13 cellular contexts compared by ENCODE assay signal in genomic region chr6:22877946-22878705, GRCh38.
DNase-seq lines count a peak whose midpoint lies in the region; ATAC-seq and TF ChIP-seq lines count a peak whose summit lies in the region.
"Had no signal": no experiment of that assay in that cellular context is flagged by ENCODE, and none has a peak within 500 bp of the region (broad histone marks: within the 10 kb centered on the region; RNA-seq: fewer than 3 reads in every experiment).

No MANE protein-coding gene starts in this region.

- no peaks in the 10 kb centered on the region for H3K4me1 Mint-ChIP-seq in activated CD4-positive, alpha-beta T cell treated with anti-CD3 and anti-CD28 coated beads for 36 hours
- H3K4me1 Mint-ChIP-seq: stimulated activated effector memory CD8-positive, alpha-beta T cell treated with anti-CD3 and anti-CD28 coated beads, Interleukin-12 subunit alpha, Interleukin-12 subunit beta, amount 100 ng/mL, for 72 hours had no signal

- POLR2A ChIA-PET in activated CD4-positive, alpha-beta T cell treated with anti-CD3 and anti-CD28 coated beads for 36 hours (lab: Charles Lee) = no interaction called here

- H3K36me3 Mint-ChIP-seq in activated CD4-positive, alpha-beta T cell treated with anti-CD3 and anti-CD28 coated beads for 36 hours (ENCODE audit: low read depth) = no peaks in the 10 kb centered on the region
- H3K36me3 Mint-ChIP-seq: stimulated activated effector memory CD8-positive, alpha-beta T cell treated with anti-CD3 and anti-CD28 coated beads, Interleukin-12 subunit alpha, Interleukin-12 subunit beta, amount 100 ng/mL, for 72 hours had no signal

- ATAC-seq in activated CD4-positive, alpha-beta T cell treated with anti-CD3 and anti-CD28 coated beads for 36 hours = no peak
- ATAC-seq in GM18505 (IDR thresholded peaks at IDR 0.05; ENCODE audit: unreplicated experiment) = no peak
- ATAC-seq in HG03521 (IDR thresholded peaks at IDR 0.05; ENCODE audit: unreplicated experiment) = no peak
- ATAC-seq: stimulated activated effector memory CD8-positive, alpha-beta T cell treated with anti-CD3 and anti-CD28 coated beads, Interleukin-12 subunit alpha, Interleukin-12 subunit beta, amount 100 ng/mL, for 72 hours had no signal

- intact Hi-C loops in activated CD4-positive, alpha-beta T cell treated with anti-CD3 and anti-CD28 coated beads for 36 hours (cut with DNase I, micrococcal nuclease) = no loop called here

- TF ChIP-seq POLR2A in GM18505 (IDR thresholded peaks at IDR 0.05; ENCODE audit: borderline replicate concordance, extremely low read depth, insufficient read depth, insufficient read length) = no peak

- H3K27me3 Mint-ChIP-seq in activated CD4-positive, alpha-beta T cell treated with anti-CD3 and anti-CD28 coated beads for 36 hours = no peaks in the 10 kb centered on the region

- CTCF ChIA-PET in activated CD4-positive, alpha-beta T cell treated with anti-CD3 and anti-CD28 coated beads for 36 hours (lab: Charles Lee) = no interaction called here

- H3K9me3 Mint-ChIP-seq in activated CD4-positive, alpha-beta T cell treated with anti-CD3 and anti-CD28 coated beads for 36 hours (ENCODE audit: low read depth) = no peaks in the 10 kb centered on the region

- peak; percentile 36 for DNase-seq in HCEC 1CT
- DNase-seq in dedifferentiated amniotic fluid mesenchymal stem cell (ENCODE audit: extremely low spot score) = peak; percentile 74
- DNase-seq in islet precursor cell = peak; percentile 56
- no peak for DNase-seq in activated CD4-positive, alpha-beta T cell treated with anti-CD3 and anti-CD28 coated beads for 36 hours
- DNase-seq in NCI-H2107 treated with DMSO at 0.1 percent for 48 hours (lab: John Stamatoyannopoulos, UW; ENCODE audit: unreplicated experiment) = no peak
- DNase-seq: activated CD4-positive, alpha-beta T cell treated with anti-CD3 and anti-CD28 coated beads for 1 hour; DMS79 treated with DMSO at 0.1 percent for 48 hours; NCI-H69; nephron progenitor cell; SHP77 treated with DMSO at 0.1 percent for 48 hours had no signal

- no peak overlapping the region for H3K4me3 Mint-ChIP-seq in activated CD4-positive, alpha-beta T cell treated with anti-CD3 and anti-CD28 coated beads for 36 hours
- H3K4me3 Mint-ChIP-seq: nephron progenitor cell; stimulated activated effector memory CD8-positive, alpha-beta T cell treated with anti-CD3 and anti-CD28 coated beads, Interleukin-12 subunit alpha, Interleukin-12 subunit beta, amount 100 ng/mL, for 72 hours had no signal

- no peak overlapping the region for H3K27ac Mint-ChIP-seq in activated CD4-positive, alpha-beta T cell treated with anti-CD3 and anti-CD28 coated beads for 36 hours
- H3K27ac Mint-ChIP-seq: nephron progenitor cell; stimulated activated effector memory CD8-positive, alpha-beta T cell treated with anti-CD3 and anti-CD28 coated beads, Interleukin-12 subunit alpha, Interleukin-12 subunit beta, amount 100 ng/mL, for 72 hours had no signal

Comparison
In these comparisons a context has a peak if more than half of its experiments do, and no peak if none do; other contexts are left out.
1. DNase-seq: peak in HCEC 1CT (single experiment), dedifferentiated amniotic fluid mesenchymal stem cell (single experiment) and islet precursor cell (single experiment); none in activated CD4-positive, alpha-beta T cell treated with anti-CD3 and anti-CD28 coated beads for 36 hours (single experiment) and NCI-H2107 treated with DMSO at 0.1 percent for 48 hours (single experiment).